In the genomic region with DNA sequence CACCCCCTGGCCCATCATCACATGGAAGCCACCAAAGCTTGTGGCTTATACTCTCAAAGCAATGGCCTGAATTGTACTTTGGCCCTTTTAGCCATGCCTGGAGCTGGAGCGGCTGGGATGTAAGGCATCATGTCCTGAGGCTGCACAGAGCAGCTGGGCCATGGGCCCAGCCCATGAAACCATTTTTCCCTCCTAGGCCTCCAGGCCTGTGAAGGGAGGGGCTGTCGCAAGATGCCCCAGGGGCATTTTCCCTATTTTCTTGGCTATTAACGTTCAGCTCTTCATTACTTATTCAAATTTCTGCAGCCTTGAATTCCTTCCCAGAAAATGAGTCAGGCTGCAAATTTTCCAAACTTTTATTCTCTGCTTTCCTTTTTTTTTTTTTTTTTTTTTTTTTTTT, we compare ENCODE assay signal across 21 cellular contexts.
"Had no signal": no experiment of that assay in that cellular context is flagged by ENCODE, and none has a peak within 500 bp of the region (broad histone marks: within the 10 kb centered on the region; RNA-seq: fewer than 3 reads in every experiment).

No MANE protein-coding gene starts in this region.

- H3K4me1 ChIP-seq: colonic mucosa, pancreas, upper lobe of left lung, uterus had no signal

- H2AFZ ChIP-seq: hepatocyte had no signal

- H3K4me2 ChIP-seq: hepatocyte, smooth muscle cell had no signal

- H3K4me3 ChIP-seq: colonic mucosa, hepatocyte, lung, pancreas, smooth muscle cell, upper lobe of left lung, uterus had no signal

- ATAC-seq: left colon, left ventricle myocardium superior, pancreas, right cardiac atrium had no signal

- H3K27ac ChIP-seq: colonic mucosa, hepatocyte, pancreas, upper lobe of left lung, uterus had no signal

- FAIRE-seq: endothelial cell of umbilical vein, pancreas had no signal

- H3K27me3 ChIP-seq: colonic mucosa, hepatocyte, pancreas, upper lobe of left lung, uterus had no signal

- H3K79me2 ChIP-seq: hepatocyte had no signal

- H3K36me3 ChIP-seq: colonic mucosa, pancreas, upper lobe of left lung, uterus had no signal

- H3K9me3 ChIP-seq: colonic mucosa, pancreas, uterus had no signal

- DNase-seq: colonic mucosa; effector CD4-positive, alpha-beta T cell; endodermal cell; erythroblast; foreskin melanocyte; head of caudate nucleus; left colon; left ventricle myocardium superior; mesenchymal stem cell; naive B cell; occipital lobe; pancreas; right cardiac atrium; stimulated activated CD4-positive, alpha-beta T cell treated with anti-CD3 and anti-CD28 coated beads, Interleukin-2, amount 100 ng/mL, for 48 hours; stimulated activated naive CD4-positive, alpha-beta T cell treated with Interleukin-2 at 50 U/mL for 16 hours; upper lobe of left lung; uterus had no signal
